1 cellular context compared by ENCODE assay signal in the genomic region with DNA sequence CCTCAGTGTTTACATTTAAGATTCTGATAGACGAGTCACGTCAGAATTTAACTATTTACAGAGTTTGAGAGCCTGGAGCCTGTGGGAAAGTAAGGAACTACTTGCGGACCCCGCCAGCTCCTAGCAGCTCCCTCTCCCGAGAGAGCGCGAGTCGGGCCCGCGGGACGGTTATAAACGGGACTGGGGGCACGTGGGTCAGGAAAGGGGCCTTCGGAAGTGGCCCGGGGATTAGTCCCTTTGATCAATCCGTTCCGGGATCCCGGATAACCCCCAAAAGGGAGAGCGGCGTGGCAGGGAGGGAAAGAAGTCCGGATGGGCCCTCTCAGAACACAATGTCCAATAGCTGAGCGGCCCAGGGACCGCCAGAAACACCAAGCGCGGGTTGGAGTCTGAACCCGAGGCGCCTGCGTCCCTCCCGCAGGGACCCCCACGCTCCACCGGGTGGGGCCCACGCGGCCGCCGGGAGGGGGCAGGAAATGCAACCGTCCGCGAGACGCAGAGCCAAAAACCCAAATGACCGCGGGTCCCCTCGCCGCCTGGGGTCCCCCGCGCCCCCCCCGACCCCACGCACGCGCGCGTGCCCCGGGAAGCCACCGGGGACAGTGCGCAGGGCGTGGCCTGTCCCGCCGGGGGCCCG.
A peak's percentile ranks its signal among the peaks of the same experiment; 100 is the strongest.
TF ChIP-seq lines count a peak whose summit lies in the region.

No MANE protein-coding gene starts in this region.

TF ChIP-seq in HepG2, 621 proteins besides CTCF, POLR2A, EP300 and RAD21:
- TF ChIP-seq, protein P1, sequence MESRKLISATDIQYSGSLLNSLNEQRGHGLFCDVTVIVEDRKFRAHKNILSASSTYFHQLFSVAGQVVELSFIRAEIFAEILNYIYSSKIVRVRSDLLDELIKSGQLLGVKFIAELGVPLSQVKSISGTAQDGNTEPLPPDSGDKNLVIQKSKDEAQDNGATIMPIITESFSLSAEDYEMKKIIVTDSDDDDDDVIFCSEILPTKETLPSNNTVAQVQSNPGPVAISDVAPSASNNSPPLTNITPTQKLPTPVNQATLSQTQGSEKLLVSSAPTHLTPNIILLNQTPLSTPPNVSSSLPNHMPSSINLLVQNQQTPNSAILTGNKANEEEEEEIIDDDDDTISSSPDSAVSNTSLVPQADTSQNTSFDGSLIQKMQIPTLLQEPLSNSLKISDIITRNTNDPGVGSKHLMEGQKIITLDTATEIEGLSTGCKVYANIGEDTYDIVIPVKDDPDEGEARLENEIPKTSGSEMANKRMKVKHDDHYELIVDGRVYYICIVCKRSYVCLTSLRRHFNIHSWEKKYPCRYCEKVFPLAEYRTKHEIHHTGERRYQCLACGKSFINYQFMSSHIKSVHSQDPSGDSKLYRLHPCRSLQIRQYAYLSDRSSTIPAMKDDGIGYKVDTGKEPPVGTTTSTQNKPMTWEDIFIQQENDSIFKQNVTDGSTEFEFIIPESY (CRISPR knock-in tag; IDR thresholded peaks at IDR 0.05): peak; percentile 59; the same call in 1 of the 2 replicates
- no peak for TF ChIP-seq MATR3 (CRISPR knock-in tag; IDR thresholded peaks at IDR 0.05)
